ENCODE assay signal across 13 cellular contexts in genomic region chr9:20255052-20255451, GRCh38.
"Had no signal": no experiment of that assay in that cellular context is flagged by ENCODE, and none has a peak within 500 bp of the region (broad histone marks: within the 10 kb centered on the region; RNA-seq: fewer than 3 reads in every experiment).

No MANE protein-coding gene starts in this region.

- H3K27me3 Mint-ChIP-seq: stimulated activated naive B cell treated with anti-CD40 and anti-IgM and Interleukin-4, amounts not matched to agents 10 μg/mL and 1 μg/mL and 100 μg/mL, for 72 hours had no signal

- H3K4me3 ChIP-seq: gastroesophageal sphincter, heart right ventricle, suprapubic skin had no signal

- H3K36me3 Mint-ChIP-seq: stimulated activated naive B cell treated with anti-CD40 and anti-IgM and Interleukin-4, amounts not matched to agents 10 μg/mL and 1 μg/mL and 100 μg/mL, for 72 hours had no signal

- H3K4me3 Mint-ChIP-seq: nephron progenitor cell; stimulated activated naive B cell treated with anti-CD40 and anti-IgM and Interleukin-4, amounts not matched to agents 10 μg/mL and 1 μg/mL and 100 μg/mL, for 72 hours had no signal

- H3K27ac Mint-ChIP-seq: nephron progenitor cell; stimulated activated naive B cell treated with anti-CD40 and anti-IgM and Interleukin-4, amounts not matched to agents 10 μg/mL and 1 μg/mL and 100 μg/mL, for 72 hours had no signal

- H3K27me3 ChIP-seq: gastroesophageal sphincter, heart right ventricle, suprapubic skin had no signal

- ATAC-seq: gastroesophageal sphincter; heart right ventricle; stimulated activated naive B cell treated with anti-CD40 and anti-IgM and Interleukin-4, amounts not matched to agents 10 μg/mL and 1 μg/mL and 100 μg/mL, for 72 hours had no signal

- H3K27ac ChIP-seq: gastroesophageal sphincter, heart right ventricle, suprapubic skin had no signal

- H3K9me3 ChIP-seq: gastroesophageal sphincter, heart right ventricle, suprapubic skin had no signal

- DNase-seq: activated CD4-positive, alpha-beta T cell treated with anti-CD3 and anti-CD28 coated beads, Interleukin-2, amount 50 U/mL, for 48 hours; activated CD8-positive, alpha-beta memory T cell treated with anti-CD3 and anti-CD28 coated beads, Interleukin-2, amount 50 U/mL, for 4 hours; aorta; erythroblast; heart right ventricle; nephron progenitor cell; occipital lobe; stimulated activated CD4-positive, alpha-beta T cell treated with anti-CD3 and anti-CD28 coated beads, Interleukin-2, amount 100 ng/mL, for 48 hours; stimulated activated naive B cell treated with anti-CD40 and anti-IgM and Interleukin-4, amounts not matched to agents 10 μg/mL and 1 μg/mL and 100 μg/mL, for 72 hours; trophoblast cell had no signal

- H3K9me3 Mint-ChIP-seq: activated T-helper 2 cell treated with anti-CD3 and anti-CD28 coated beads, Interferon-gamma antibody, Interleukin-2, Interleukin-4, amounts not matched to agents 10 μg/mL and 5 μg/mL and 100 μg/mL, durations not matched to agents 14 hours and 24 hours and 36 hours; nephron progenitor cell; stimulated activated naive B cell treated with anti-CD40 and anti-IgM and Interleukin-4, amounts not matched to agents 10 μg/mL and 1 μg/mL and 100 μg/mL, for 72 hours had no signal

- H3K4me1 ChIP-seq: gastroesophageal sphincter, suprapubic skin had no signal

- H3K36me3 ChIP-seq: gastroesophageal sphincter, heart right ventricle, suprapubic skin had no signal
